ENCODE assay signal across 8 cellular contexts in genomic region chr13:31199527-31199848, GRCh38. TPM values are rescaled to one million over a fixed set of nuclear protein-coding genes. Genes with fewer than 3 reads are reported as not detected.
DNase-seq lines count a peak whose midpoint lies in the region; TF ChIP-seq lines count a peak whose summit lies in the region.

No MANE protein-coding gene starts in this region.

- no peaks in the 10 kb centered on the region for H3K9me3 ChIP-seq in colonic mucosa

- H3K9me3 Mint-ChIP-seq in CD14-positive monocyte (no peaks in the 10 kb centered on the region), nephron (no peaks in the 10 kb centered on the region)

- H3K36me3 ChIP-seq in colonic mucosa: no peaks in the 10 kb centered on the region

- intact Hi-C loops in CD14-positive monocyte (cut with micrococcal nuclease) (no loop called here), colonic mucosa (cut with DNase I) (loop anchor here (2.0 kb wide), 1 partner anchor 37 kb away; no protein-coding TSS in a partner anchor)

- no peaks in the 10 kb centered on the region for H3K27me3 ChIP-seq in HL-60 (ENCODE audit: insufficient read depth, poor library complexity, severe bottlenecking)
- H3K27me3 ChIP-seq in colonic mucosa: no peaks in the 10 kb centered on the region

- H3K4me1 Mint-ChIP-seq in CD14-positive monocyte (peaks cover 32% of the 10 kb centered on the region), nephron (peaks cover 39% of the 10 kb centered on the region)

- H3K9ac ChIP-seq in colonic mucosa (ENCODE audit: low read depth in 2 of 2, low read length in 2 of 2): peak overlapping the region; percentile 34 to 94

- DNase-seq in CD14-positive monocyte (ENCODE audit: low spot score) (no peak), HL-60 (ENCODE audit: low read depth in 1 of 2, low spot score in 1 of 2) (no peak), colonic mucosa (no peak), DMS153 treated with DMSO at 0.1 percent for 48 hours (lab: John Stamatoyannopoulos, UW; ENCODE audit: unreplicated experiment) (no peak), medulla oblongata (ENCODE audit: extremely low spot score) (no peak), MV-4-11 (lab: John Stamatoyannopoulos, UW) (no peak)
- DNase-seq in stimulated activated CD4-positive, alpha-beta T cell treated with anti-CD3 and anti-CD28 coated beads, Interleukin-2, amount 100 ng/mL, for 48 hours: no peak

- peak overlapping the region in 3 of 7 donors; percentile 29 to 70 (median 56) for H3K27ac Mint-ChIP-seq in CD14-positive monocyte
- peak overlapping the region; percentile 28 to 87 (median 81) for H3K27ac Mint-ChIP-seq in nephron

- peak overlapping the region; percentile 65; the same call in 1 of the 2 replicates for H3K4me3 ChIP-seq in HL-60 (replicated peaks; ENCODE audit: insufficient read depth, low read length)
- H3K4me3 ChIP-seq in colonic mucosa: peak overlapping the region; percentile 71

- H3K27me3 Mint-ChIP-seq in CD14-positive monocyte (ENCODE audit: low read depth in 3 of 3) (peaks cover 4 to 6% (median 5%) of the 10 kb centered on the region in 3 donors), nephron (ENCODE audit: low read depth) (peaks cover 4% of the 10 kb centered on the region)

- no peaks in the 10 kb centered on the region for H3K4me1 ChIP-seq in colonic mucosa

- H3K36me3 Mint-ChIP-seq in CD14-positive monocyte (no peaks in the 10 kb centered on the region), nephron (ENCODE audit: low read depth) (peaks cover 7% of the 10 kb centered on the region)

- H3K4me3 Mint-ChIP-seq in CD14-positive monocyte: peak overlapping the region; percentile 77 to 88
- H3K4me3 Mint-ChIP-seq in nephron: peak overlapping the region; percentile 83 to 89 (median 88)

- no peak for TF ChIP-seq CTCF in CD14-positive monocyte (IDR thresholded peaks at IDR 0.05)
- TF ChIP-seq CTCF in HL-60 (IDR thresholded peaks at IDR 0.05; ENCODE audit: insufficient read depth, low read length): no peak
- no peak for TF ChIP-seq CTCF in colonic mucosa (IDR thresholded peaks at IDR 0.05)
- no peak for TF ChIP-seq CTCF in nephron (IDR thresholded peaks at IDR 0.05; ENCODE audit: unreplicated experiment in 3 of 3)

- H3K27ac ChIP-seq in HL-60 (replicated peaks): no peak overlapping the region
- peak overlapping the region; percentile 98 for H3K27ac ChIP-seq in colonic mucosa

RNA-seq across cellular contexts. Expression of gene B3GLCT, which starts 0.3 kb away (rescaled TPM):
- 1 to 10 TPM; 2.0 TPM for polyA plus RNA-seq in CD14-positive monocyte
- 1 to 10 TPM; 2.8 to 3.1 TPM for total RNA-seq in colonic mucosa

RNA-seq across cellular contexts. Expression of gene HSPH1, which starts 37.8 kb away (rescaled TPM):
- polyA plus RNA-seq in CD14-positive monocyte: 10 to 100 TPM in 1 of 2 donors, 1 to 10 TPM in 1; 7.4 to 11.3 TPM
- 100 to 1,000 TPM in 1 of 2 donors, 10 to 100 TPM in 1; 57.3 to 162 TPM for total RNA-seq in colonic mucosa
